ENCODE assay signal across 8 cellular contexts in genomic region chr2:45610281-45611019, GRCh38. TPM values are rescaled to one million over a fixed set of nuclear protein-coding genes. Genes with fewer than 3 reads are reported as not detected.
A peak's percentile ranks its signal among the peaks of the same experiment; 100 is the strongest.
DNase-seq lines count a peak whose midpoint lies in the region; ATAC-seq, FAIRE-seq and TF ChIP-seq lines count a peak whose summit lies in the region.

No MANE protein-coding gene starts in this region.

- H3K79me2 ChIP-seq in neural cell (replicated peaks; ENCODE audit: insufficient read depth, low read length): no peaks in the 10 kb centered on the region

- TF ChIP-seq EP300 in Ishikawa (IDR thresholded peaks at IDR 0.05; ENCODE audit: borderline replicate concordance) (no peak), neural cell (conservative IDR thresholded peaks at IDR 0.05; ENCODE audit: poor library complexity, severe bottlenecking) (no peak)

- FAIRE-seq in RCC 7860 (lab: Jason Lieb, UNC): no peak

- ATAC-seq in GM21737 (IDR thresholded peaks at IDR 0.05; ENCODE audit: unreplicated experiment): peak; percentile 40

- H3F3A ChIP-seq in neural cell (ENCODE audit: insufficient read depth, low read length, poor library complexity, severe bottlenecking): no peaks in the 10 kb centered on the region

- H3K27ac ChIP-seq in neural cell (ENCODE audit: low read length) (peak overlapping the region; percentile 66), temporal lobe (ENCODE audit: low read depth, low read length) (peak overlapping the region; percentile 21)

- H3K9me3 ChIP-seq in neural cell (ENCODE audit: low read length): no peaks in the 10 kb centered on the region

- H2AFZ ChIP-seq in neural cell (ENCODE audit: low read depth, low read length): peak overlapping the region; percentile 73

- no peak for TF ChIP-seq RAD21 in Ishikawa (IDR thresholded peaks at IDR 0.05; ENCODE audit: low read depth)
- peak; percentile 55 for TF ChIP-seq RAD21 in neural cell (conservative IDR thresholded peaks at IDR 0.05)

- DNase-seq in DMS53 treated with DMSO at 0.1 percent for 48 hours (lab: John Stamatoyannopoulos, UW; ENCODE audit: unreplicated experiment): peak; percentile 51
- DNase-seq in RCC 7860 (ENCODE audit: low spot score): peak; percentile 62
- peak; percentile 14 for DNase-seq in activated T-helper 9 cell treated with anti-CD3 and anti-CD28 coated beads, Interleukin-2, amount 50 U/mL, for 16 hours (ENCODE audit: low read depth)
- DNase-seq in foreskin fibroblast: peak; percentile 47 to 77

- H3K4me3 ChIP-seq in foreskin fibroblast (ENCODE audit: low read depth in 1 of 2, low read length in 2 of 2) (peak overlapping the region; percentile 88 to 91), neural cell (ENCODE audit: low read length) (peak overlapping the region; percentile 74)

- H4K20me1 ChIP-seq in neural cell (ENCODE audit: insufficient read depth): no peaks in the 10 kb centered on the region

- no peaks in the 10 kb centered on the region for H3K9me2 ChIP-seq in neural cell (ENCODE audit: insufficient read depth, low read length)

- peak overlapping the region; percentile 56 for H3K4me2 ChIP-seq in neural cell (ENCODE audit: low read length)

- no peaks in the 10 kb centered on the region for H3K36me3 ChIP-seq in neural cell (ENCODE audit: insufficient read depth, low read length)

- TF ChIP-seq CTCF in foreskin fibroblast (IDR thresholded peaks at IDR 0.05; ENCODE audit: low read depth, low read length): peak; percentile 32
- peak; percentile 70 for TF ChIP-seq CTCF in neural cell (IDR thresholded peaks at IDR 0.05; ENCODE audit: poor library complexity, severe bottlenecking)

- peak overlapping the region; percentile 66 for H3K9ac ChIP-seq in neural cell (ENCODE audit: low read length)

- no peaks in the 10 kb centered on the region for H3K27me3 ChIP-seq in neural cell (ENCODE audit: insufficient read depth, low read depth, low read length)

TF ChIP-seq in Ishikawa, 13 proteins besides CTCF, POLR2A, EP300 and RAD21:
- peak; percentile 97 for TF ChIP-seq USF1 (IDR thresholded peaks at IDR 0.05)
- TF ChIP-seq REST (IDR thresholded peaks at IDR 0.05; ENCODE audit: low read depth): no peak
- TF ChIP-seq TAF1 (IDR thresholded peaks at IDR 0.05; ENCODE audit: low read depth): peak; percentile 16; the same call in 1 of the 2 replicates
- no peak for TF ChIP-seq NFIC (IDR thresholded peaks at IDR 0.05)
- TF ChIP-seq CREB1 (IDR thresholded peaks at IDR 0.05; ENCODE audit: low read depth): no peak
TF ChIP-seq in Ishikawa: peak in this region for 2.

TF ChIP-seq in neural cell, 6 proteins besides CTCF, POLR2A, EP300 and RAD21:
- TF ChIP-seq MXI1 (conservative IDR thresholded peaks at IDR 0.05; ENCODE audit: poor library complexity, severe bottlenecking) (no peak), TAF1 (IDR thresholded peaks at IDR 0.05; ENCODE audit: low read depth) (no peak), REST (IDR thresholded peaks at IDR 0.05; ENCODE audit: borderline replicate concordance) (peak; percentile 17), SMC3 (conservative IDR thresholded peaks at IDR 0.05; ENCODE audit: poor library complexity) (peak; percentile 36), POLR2AphosphoS5 (IDR thresholded peaks at IDR 0.05) (peak; percentile 34)
TF ChIP-seq in neural cell: peak in this region for 3.

RNA-seq across cellular contexts. Expression of gene SRBD1, which starts 0.6 kb away (rescaled TPM):
- 3.7 and 5.3 TPM in 2 replicates for polyA plus RNA-seq in neural cell
- polyA minus RNA-seq in neural cell: 47.2 and 52.1 TPM in 2 replicates
- total RNA-seq in temporal lobe: 30.5 TPM

RNA-seq across cellular contexts. Expression of gene PRKCE, which starts 41.0 kb away (rescaled TPM):
- polyA plus RNA-seq in neural cell: 5.4 and 6.6 TPM in 2 replicates
- polyA minus RNA-seq in neural cell: 13.6 and 13.9 TPM in 2 replicates
- total RNA-seq in temporal lobe: 51.1 TPM

Comparison
In these comparisons a context has a peak if more than half of its experiments do, and no peak if none do; other contexts are left out.
1. Peak in every context shown above with its lines: DNase-seq, ATAC-seq, H3K4me3 ChIP-seq and H3K27ac ChIP-seq.